ENCODE assay signal across 1 cellular context in the genomic region with DNA sequence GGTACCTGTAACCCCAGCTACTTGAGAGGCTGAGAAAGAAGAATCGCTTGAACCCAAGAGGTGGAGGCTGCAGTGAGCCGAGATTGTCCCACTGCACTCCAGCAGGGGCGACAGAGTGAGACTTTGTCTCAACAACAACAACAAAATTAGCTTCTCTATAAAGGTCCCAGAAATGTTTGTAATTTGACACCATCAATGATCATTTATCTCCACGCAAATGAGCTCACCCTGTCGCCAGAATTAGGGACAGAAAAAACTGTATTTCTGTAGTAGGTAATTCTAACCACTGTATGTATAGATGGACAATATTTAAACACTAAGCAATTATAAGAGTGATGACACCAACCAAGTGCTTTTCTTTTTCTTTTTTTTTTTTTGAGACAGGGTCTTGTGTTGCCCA.
TF ChIP-seq lines count a peak whose summit lies in the region.

No MANE protein-coding gene starts in this region.

TF ChIP-seq in K562, 482 proteins besides CTCF, POLR2A, EP300 and RAD21:
- peak; percentile 40; the same call in 1 of the 2 replicates for TF ChIP-seq SMARCC2 (IDR thresholded peaks at IDR 0.05; ENCODE audit: low read depth)
- TF ChIP-seq C11orf30 (IDR thresholded peaks at IDR 0.05; ENCODE audit: low read depth): no peak
- no peak for TF ChIP-seq ZNF212 (CRISPR knock-in tag; IDR thresholded peaks at IDR 0.05)
- no peak for TF ChIP-seq PURB (CRISPR knock-in tag; IDR thresholded peaks at IDR 0.05; ENCODE audit: low read depth)
- TF ChIP-seq POLR3G (IDR thresholded peaks at IDR 0.05; ENCODE audit: extremely low read depth, insufficient read length, insufficient replicate concordance): no peak
- TF ChIP-seq ADNP (tag; IDR thresholded peaks at IDR 0.05): 0 out of 2 replicates have a peak, but pooled peaks have one; percentile 17
- TF ChIP-seq, protein P1, sequence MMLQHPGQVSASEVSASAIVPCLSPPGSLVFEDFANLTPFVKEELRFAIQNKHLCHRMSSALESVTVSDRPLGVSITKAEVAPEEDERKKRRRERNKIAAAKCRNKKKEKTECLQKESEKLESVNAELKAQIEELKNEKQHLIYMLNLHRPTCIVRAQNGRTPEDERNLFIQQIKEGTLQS (IDR thresholded peaks at IDR 0.05): peak; percentile 51; the same call in 1 of the 2 replicates
- TF ChIP-seq, protein P1 (CRISPR knock-in tag; conservative IDR thresholded peaks at IDR 0.05): no peak
- TF ChIP-seq JUND (IDR thresholded peaks at IDR 0.05; ENCODE audit: borderline replicate concordance, low read depth, low read length): 0 out of 2 replicates have a peak, but pooled peaks have one; percentile 6
- TF ChIP-seq JUND (tag; IDR thresholded peaks at IDR 0.05; ENCODE audit: borderline replicate concordance, low read depth, low read length): no peak
- TF ChIP-seq, protein P2, sequence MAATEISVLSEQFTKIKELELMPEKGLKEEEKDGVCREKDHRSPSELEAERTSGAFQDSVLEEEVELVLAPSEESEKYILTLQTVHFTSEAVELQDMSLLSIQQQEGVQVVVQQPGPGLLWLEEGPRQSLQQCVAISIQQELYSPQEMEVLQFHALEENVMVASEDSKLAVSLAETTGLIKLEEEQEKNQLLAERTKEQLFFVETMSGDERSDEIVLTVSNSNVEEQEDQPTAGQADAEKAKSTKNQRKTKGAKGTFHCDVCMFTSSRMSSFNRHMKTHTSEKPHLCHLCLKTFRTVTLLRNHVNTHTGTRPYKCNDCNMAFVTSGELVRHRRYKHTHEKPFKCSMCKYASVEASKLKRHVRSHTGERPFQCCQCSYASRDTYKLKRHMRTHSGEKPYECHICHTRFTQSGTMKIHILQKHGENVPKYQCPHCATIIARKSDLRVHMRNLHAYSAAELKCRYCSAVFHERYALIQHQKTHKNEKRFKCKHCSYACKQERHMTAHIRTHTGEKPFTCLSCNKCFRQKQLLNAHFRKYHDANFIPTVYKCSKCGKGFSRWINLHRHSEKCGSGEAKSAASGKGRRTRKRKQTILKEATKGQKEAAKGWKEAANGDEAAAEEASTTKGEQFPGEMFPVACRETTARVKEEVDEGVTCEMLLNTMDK (IDR thresholded peaks at IDR 0.05; ENCODE audit: borderline replicate concordance, insufficient read depth, low read depth, low read length, poor library complexity, severe bottlenecking): peak; percentile 21
- TF ChIP-seq, protein P3, sequence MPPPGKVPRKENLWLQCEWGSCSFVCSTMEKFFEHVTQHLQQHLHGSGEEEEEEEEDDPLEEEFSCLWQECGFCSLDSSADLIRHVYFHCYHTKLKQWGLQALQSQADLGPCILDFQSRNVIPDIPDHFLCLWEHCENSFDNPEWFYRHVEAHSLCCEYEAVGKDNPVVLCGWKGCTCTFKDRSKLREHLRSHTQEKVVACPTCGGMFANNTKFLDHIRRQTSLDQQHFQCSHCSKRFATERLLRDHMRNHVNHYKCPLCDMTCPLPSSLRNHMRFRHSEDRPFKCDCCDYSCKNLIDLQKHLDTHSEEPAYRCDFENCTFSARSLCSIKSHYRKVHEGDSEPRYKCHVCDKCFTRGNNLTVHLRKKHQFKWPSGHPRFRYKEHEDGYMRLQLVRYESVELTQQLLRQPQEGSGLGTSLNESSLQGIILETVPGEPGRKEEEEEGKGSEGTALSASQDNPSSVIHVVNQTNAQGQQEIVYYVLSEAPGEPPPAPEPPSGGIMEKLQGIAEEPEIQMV (tag; conservative IDR thresholded peaks at IDR 0.05; ENCODE audit: low read depth): no peak
- TF ChIP-seq MEIS2 (IDR thresholded peaks at IDR 0.05; ENCODE audit: partially characterized antibody): peak; percentile 12
- TF ChIP-seq SMARCA4 (IDR thresholded peaks at IDR 0.05): peak; percentile 74
- peak; percentile 39; the same call in 1 of the 2 replicates for TF ChIP-seq SMARCE1 (IDR thresholded peaks at IDR 0.05)
- TF ChIP-seq ZNF778 (CRISPR knock-in tag; IDR thresholded peaks at IDR 0.05): no peak
- TF ChIP-seq FOXK2 (conservative IDR thresholded peaks at IDR 0.05 in 1 of 2, IDR thresholded peaks at IDR 0.05 in 1 of 2; ENCODE audit: low read depth in 2 of 2): peak in 1 of 2 experiments; percentile 50; a peak in 2 of 4 replicates
- TF ChIP-seq, protein P4, sequence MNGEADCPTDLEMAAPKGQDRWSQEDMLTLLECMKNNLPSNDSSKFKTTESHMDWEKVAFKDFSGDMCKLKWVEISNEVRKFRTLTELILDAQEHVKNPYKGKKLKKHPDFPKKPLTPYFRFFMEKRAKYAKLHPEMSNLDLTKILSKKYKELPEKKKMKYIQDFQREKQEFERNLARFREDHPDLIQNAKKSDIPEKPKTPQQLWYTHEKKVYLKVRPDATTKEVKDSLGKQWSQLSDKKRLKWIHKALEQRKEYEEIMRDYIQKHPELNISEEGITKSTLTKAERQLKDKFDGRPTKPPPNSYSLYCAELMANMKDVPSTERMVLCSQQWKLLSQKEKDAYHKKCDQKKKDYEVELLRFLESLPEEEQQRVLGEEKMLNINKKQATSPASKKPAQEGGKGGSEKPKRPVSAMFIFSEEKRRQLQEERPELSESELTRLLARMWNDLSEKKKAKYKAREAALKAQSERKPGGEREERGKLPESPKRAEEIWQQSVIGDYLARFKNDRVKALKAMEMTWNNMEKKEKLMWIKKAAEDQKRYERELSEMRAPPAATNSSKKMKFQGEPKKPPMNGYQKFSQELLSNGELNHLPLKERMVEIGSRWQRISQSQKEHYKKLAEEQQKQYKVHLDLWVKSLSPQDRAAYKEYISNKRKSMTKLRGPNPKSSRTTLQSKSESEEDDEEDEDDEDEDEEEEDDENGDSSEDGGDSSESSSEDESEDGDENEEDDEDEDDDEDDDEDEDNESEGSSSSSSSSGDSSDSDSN (IDR thresholded peaks at IDR 0.05; ENCODE audit: borderline replicate concordance in 1 of 2, low read depth in 2 of 2, low read length in 2 of 2): no peak
- no peak for TF ChIP-seq POLR2G (IDR thresholded peaks at IDR 0.05; ENCODE audit: low read depth, low read length)
- no peak for TF ChIP-seq ZNF76 (CRISPR knock-in tag; IDR thresholded peaks at IDR 0.05; ENCODE audit: borderline replicate concordance)
- TF ChIP-seq DPF2 (IDR thresholded peaks at IDR 0.05): peak; percentile 42; the same call in 1 of the 2 replicates
- no peak for TF ChIP-seq ERF (CRISPR knock-in tag; IDR thresholded peaks at IDR 0.05)
- TF ChIP-seq, protein P5, sequence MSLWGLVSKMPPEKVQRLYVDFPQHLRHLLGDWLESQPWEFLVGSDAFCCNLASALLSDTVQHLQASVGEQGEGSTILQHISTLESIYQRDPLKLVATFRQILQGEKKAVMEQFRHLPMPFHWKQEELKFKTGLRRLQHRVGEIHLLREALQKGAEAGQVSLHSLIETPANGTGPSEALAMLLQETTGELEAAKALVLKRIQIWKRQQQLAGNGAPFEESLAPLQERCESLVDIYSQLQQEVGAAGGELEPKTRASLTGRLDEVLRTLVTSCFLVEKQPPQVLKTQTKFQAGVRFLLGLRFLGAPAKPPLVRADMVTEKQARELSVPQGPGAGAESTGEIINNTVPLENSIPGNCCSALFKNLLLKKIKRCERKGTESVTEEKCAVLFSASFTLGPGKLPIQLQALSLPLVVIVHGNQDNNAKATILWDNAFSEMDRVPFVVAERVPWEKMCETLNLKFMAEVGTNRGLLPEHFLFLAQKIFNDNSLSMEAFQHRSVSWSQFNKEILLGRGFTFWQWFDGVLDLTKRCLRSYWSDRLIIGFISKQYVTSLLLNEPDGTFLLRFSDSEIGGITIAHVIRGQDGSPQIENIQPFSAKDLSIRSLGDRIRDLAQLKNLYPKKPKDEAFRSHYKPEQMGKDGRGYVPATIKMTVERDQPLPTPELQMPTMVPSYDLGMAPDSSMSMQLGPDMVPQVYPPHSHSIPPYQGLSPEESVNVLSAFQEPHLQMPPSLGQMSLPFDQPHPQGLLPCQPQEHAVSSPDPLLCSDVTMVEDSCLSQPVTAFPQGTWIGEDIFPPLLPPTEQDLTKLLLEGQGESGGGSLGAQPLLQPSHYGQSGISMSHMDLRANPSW (CRISPR knock-in tag; IDR thresholded peaks at IDR 0.05): no peak
- peak; percentile 69 for TF ChIP-seq ATF7 (IDR thresholded peaks at IDR 0.05)
TF ChIP-seq in K562: peak in this region for 11.
